ENCODE assay signal across 14 cellular contexts in genomic region chr18:77024476-77024875, GRCh38.
DNase-seq lines count a peak whose midpoint lies in the region; TF ChIP-seq lines count a peak whose summit lies in the region.
"Had no signal": no experiment of that assay in that cellular context is flagged by ENCODE, and none has a peak within 500 bp of the region (broad histone marks: within the 10 kb centered on the region; RNA-seq: fewer than 3 reads in every experiment).

No MANE protein-coding gene starts in this region.

- H3K9ac ChIP-seq in BLaER1 treated with 17β-estradiol and CSF1 and Interleukin-3, amounts not matched to agents 10 nM and 100 nM: no peak overlapping the region
- H3K9ac ChIP-seq in parathyroid adenoma: no peak overlapping the region
- H3K9ac ChIP-seq: GM23248 had no signal

- H3K9me3 ChIP-seq in BLaER1 treated with 17β-estradiol and CSF1 and Interleukin-3, amounts not matched to agents 10 nM and 100 nM (replicated peaks in 1 of 11): peaks cover 0 to 6% (median 1%) of the 10 kb centered on the region in 11 experiments; a peak in 16 of 22 replicates
- no peaks in the 10 kb centered on the region for H3K9me3 ChIP-seq in parathyroid adenoma (ENCODE audit: control insufficient read depth, low read length)

- no peak overlapping the region for H2AFZ ChIP-seq in parathyroid adenoma
- H2AFZ ChIP-seq: GM23248 had no signal

- no peaks in the 10 kb centered on the region for H3K27me3 ChIP-seq in BLaER1 treated with 17β-estradiol and CSF1 and Interleukin-3, amounts not matched to agents 10 nM and 100 nM
- no peaks in the 10 kb centered on the region for H3K27me3 ChIP-seq in parathyroid adenoma (ENCODE audit: control insufficient read depth, insufficient read depth, low read length)

- no peak for TF ChIP-seq CTCF in parathyroid adenoma (IDR thresholded peaks at IDR 0.05)

- H3K4me1 ChIP-seq in BLaER1 treated with 17β-estradiol and CSF1 and Interleukin-3, amounts not matched to agents 10 nM and 100 nM: peaks cover 46 to 63% (median 60%) of the 10 kb centered on the region in 10 experiments
- H3K4me1 ChIP-seq in parathyroid adenoma: peaks cover 11% of the 10 kb centered on the region

- peaks cover 20% of the 10 kb centered on the region for H3K79me2 ChIP-seq in parathyroid adenoma

- no peak overlapping the region for H3K4me3 ChIP-seq in BLaER1 treated with 17β-estradiol and CSF1 and Interleukin-3, amounts not matched to agents 10 nM and 100 nM
- H3K4me3 ChIP-seq in parathyroid adenoma (ENCODE audit: low read depth, low read length): no peak overlapping the region
- H3K4me3 ChIP-seq: GM12878, GM23248 had no signal

- DNase-seq in NCI-H1105 treated with DMSO at 0.1 percent for 48 hours (lab: John Stamatoyannopoulos, UW) (no peak), HuH-7.5 (ENCODE audit: low spot score) (no peak)
- DNase-seq in activated T-cell treated with anti-CD3 and anti-CD28 coated beads, Interleukin-2, amount 50 U/mL, for 1 hour: no peak
- DNase-seq: ACHN; CD4-positive, alpha-beta memory T cell; DMS79; GM23248; H9 had no signal

- H3K27ac ChIP-seq in BLaER1 treated with 17β-estradiol and CSF1 and Interleukin-3, amounts not matched to agents 10 nM and 100 nM: peak overlapping the region in 3 of 11 experiments; percentile 5 to 72 (median 18); a peak in 3 of 22 replicates
- H3K27ac ChIP-seq in cingulate gyrus (ENCODE audit: low read depth, low read length) (peak overlapping the region; percentile 97), parathyroid adenoma (peak overlapping the region; percentile 39), temporal lobe (ENCODE audit: low read depth, low read length) (peak overlapping the region; percentile 100)
- H3K27ac ChIP-seq: C4-2B, GM23248 had no signal

- peaks cover 56 to 83% (median 82%) of the 10 kb centered on the region in 11 experiments; a peak in 21 of 22 replicates for H4K20me1 ChIP-seq in BLaER1 treated with 17β-estradiol and CSF1 and Interleukin-3, amounts not matched to agents 10 nM and 100 nM

- peak overlapping the region; percentile 24 to 90 (median 80); a peak in 20 of 22 replicates for H3K4me2 ChIP-seq in BLaER1 treated with 17β-estradiol and CSF1 and Interleukin-3, amounts not matched to agents 10 nM and 100 nM
- H3K4me2 ChIP-seq in parathyroid adenoma (ENCODE audit: low read length): no peak overlapping the region

- peaks cover 38 to 81% (median 65%) of the 10 kb centered on the region in 11 experiments for H3K36me3 ChIP-seq in BLaER1 treated with 17β-estradiol and CSF1 and Interleukin-3, amounts not matched to agents 10 nM and 100 nM
- H3K36me3 ChIP-seq in parathyroid adenoma (ENCODE audit: control insufficient read depth, insufficient read depth, low read length): no peaks in the 10 kb centered on the region
